19 cellular contexts compared by ENCODE assay signal in genomic region chr6:159745081-159745480, GRCh38. TPM values are rescaled to one million over a fixed set of nuclear protein-coding genes. Genes with fewer than 3 reads are reported as not detected.
DNase-seq lines count a peak whose midpoint lies in the region; ATAC-seq, FAIRE-seq and TF ChIP-seq lines count a peak whose summit lies in the region.
"Had no signal": no experiment of that assay in that cellular context is flagged by ENCODE, and none has a peak within 500 bp of the region (broad histone marks: within the 10 kb centered on the region; RNA-seq: fewer than 3 reads in every experiment).

No MANE protein-coding gene starts in this region.

- H3K9me3 ChIP-seq in smooth muscle cell (replicated peaks; ENCODE audit: low read depth): no peaks in the 10 kb centered on the region
- H3K9me3 ChIP-seq in small intestine (ENCODE audit: control insufficient read depth, low read depth): no peaks in the 10 kb centered on the region
- no peaks in the 10 kb centered on the region for H3K9me3 ChIP-seq in colonic mucosa
- H3K9me3 ChIP-seq: Peyer's patch had no signal

- H3K79me2 ChIP-seq in smooth muscle cell (ENCODE audit: low read depth): peaks cover 75% of the 10 kb centered on the region

- H3K9ac ChIP-seq in smooth muscle cell (ENCODE audit: low read depth): no peak overlapping the region
- no peak overlapping the region for H3K9ac ChIP-seq in colonic mucosa (ENCODE audit: low read depth in 2 of 2, low read length in 2 of 2)

- TF ChIP-seq CTCF in smooth muscle cell (IDR thresholded peaks at IDR 0.05; ENCODE audit: borderline replicate concordance, insufficient read depth, poor library complexity, severe bottlenecking) (no peak), colonic mucosa (IDR thresholded peaks at IDR 0.05) (no peak)

- H3K27ac ChIP-seq in smooth muscle cell (ENCODE audit: low read depth) (peak overlapping the region; percentile 4), small intestine (ENCODE audit: low read depth in 1 of 2, low read length in 1 of 2) (no peak overlapping the region), colonic mucosa (no peak overlapping the region)
- H3K27ac ChIP-seq: Peyer's patch had no signal

- peaks cover 14 to 52% of the 10 kb centered on the region in 2 donors for H3K36me3 Mint-ChIP-seq in activated T-cell treated with anti-CD3 and anti-CD28 coated beads, Interleukin-2, amount 50 U/mL, for 72 hours (ENCODE audit: insufficient read depth in 2 of 2)
- H3K36me3 Mint-ChIP-seq in IgD-negative memory B cell: peaks cover 11% of the 10 kb centered on the region
- peaks cover 94% of the 10 kb centered on the region for H3K36me3 Mint-ChIP-seq in effector memory CD8-positive, alpha-beta T cell (ENCODE audit: insufficient read depth)

- H3F3A ChIP-seq in smooth muscle cell (ENCODE audit: low read depth): peaks cover 3% of the 10 kb centered on the region

- 96% methylated on average over 7 of the region's 7 CpGs for WGBS in smooth muscle cell (ENCODE audit: low lambda C conversion rate)
- WGBS in small intestine, 3 donors: 84 to 89% (median 84%) methylated on average over 7 of the region's 7 CpGs

- no peak for FAIRE-seq in small intestine (lab: Jason Lieb, UNC)
- FAIRE-seq: A204.1, D721Med, G401.6, GM12892 had no signal

- H3K4me3 ChIP-seq in smooth muscle cell: no peak overlapping the region
- no peak overlapping the region for H3K4me3 ChIP-seq in small intestine (ENCODE audit: low read depth in 1 of 2, low read length in 2 of 2)
- H3K4me3 ChIP-seq in colonic mucosa: no peak overlapping the region
- H3K4me3 ChIP-seq: Peyer's patch had no signal

- H3K4me1 Mint-ChIP-seq in activated T-cell treated with anti-CD3 and anti-CD28 coated beads, Interleukin-2, amount 50 U/mL, for 72 hours (ENCODE audit: low read depth): peaks cover 8% of the 10 kb centered on the region
- H3K4me1 Mint-ChIP-seq in IgD-negative memory B cell: peaks cover 3 to 11% (median 9%) of the 10 kb centered on the region in 3 donors
- peaks cover 9 to 33% of the 10 kb centered on the region in 2 donors for H3K4me1 Mint-ChIP-seq in effector memory CD8-positive, alpha-beta T cell (ENCODE audit: low read depth in 2 of 2)

- H3K36me3 ChIP-seq in smooth muscle cell (ENCODE audit: low read depth) (peaks cover 46% of the 10 kb centered on the region), small intestine (ENCODE audit: control insufficient read depth in 2 of 2, insufficient read depth in 2 of 2, low read length in 2 of 2) (peaks cover 21 to 28% of the 10 kb centered on the region in 2 donors), colonic mucosa (peaks cover 21% of the 10 kb centered on the region)

- no peak for TF ChIP-seq POLR2A in erythroblast (IDR thresholded peaks at IDR 0.05; ENCODE audit: low read length)

- H3K4me1 ChIP-seq in smooth muscle cell (ENCODE audit: low read depth) (no peaks in the 10 kb centered on the region), small intestine (ENCODE audit: control insufficient read depth in 2 of 2, insufficient read depth in 1 of 2, low read depth in 1 of 2, low read length in 1 of 2) (no peaks in the 10 kb centered on the region), colonic mucosa (no peaks in the 10 kb centered on the region)
- H3K4me1 ChIP-seq: Peyer's patch had no signal

- no peaks in the 10 kb centered on the region for H3K27me3 Mint-ChIP-seq in activated T-cell treated with anti-CD3 and anti-CD28 coated beads, Interleukin-2, amount 50 U/mL, for 72 hours (ENCODE audit: low read depth)
- no peaks in the 10 kb centered on the region for H3K27me3 Mint-ChIP-seq in IgD-negative memory B cell
- H3K27me3 Mint-ChIP-seq in effector memory CD8-positive, alpha-beta T cell: no peaks in the 10 kb centered on the region

- peak overlapping the region; percentile 89 for H3K27ac Mint-ChIP-seq in activated T-cell treated with anti-CD3 and anti-CD28 coated beads, Interleukin-2, amount 50 U/mL, for 72 hours
- peak overlapping the region; percentile 12 to 90 (median 39) for H3K27ac Mint-ChIP-seq in IgD-negative memory B cell
- H3K27ac Mint-ChIP-seq in effector memory CD8-positive, alpha-beta T cell: peak overlapping the region; percentile 13 to 38

- H4K20me1 ChIP-seq in smooth muscle cell (ENCODE audit: low read depth): peaks cover 67% of the 10 kb centered on the region

- no peaks in the 10 kb centered on the region for H3K9me3 Mint-ChIP-seq in activated T-cell treated with anti-CD3 and anti-CD28 coated beads, Interleukin-2, amount 50 U/mL, for 72 hours
- no peaks in the 10 kb centered on the region for H3K9me3 Mint-ChIP-seq in IgD-negative memory B cell
- H3K9me3 Mint-ChIP-seq in effector memory CD8-positive, alpha-beta T cell: no peaks in the 10 kb centered on the region
- H3K9me3 Mint-ChIP-seq: CD14-positive monocyte had no signal

- H3K4me2 ChIP-seq in smooth muscle cell: no peak overlapping the region

- H3K4me3 Mint-ChIP-seq in activated T-cell treated with anti-CD3 and anti-CD28 coated beads, Interleukin-2, amount 50 U/mL, for 72 hours: no peak overlapping the region
- no peak overlapping the region for H3K4me3 Mint-ChIP-seq in IgD-negative memory B cell
- no peak overlapping the region for H3K4me3 Mint-ChIP-seq in effector memory CD8-positive, alpha-beta T cell
- H3K4me3 Mint-ChIP-seq: CD14-positive monocyte had no signal

- intact Hi-C loops in colonic mucosa (cut with DNase I): no loop called here

- no peaks in the 10 kb centered on the region for H3K27me3 ChIP-seq in smooth muscle cell (ENCODE audit: low read depth)
- no peaks in the 10 kb centered on the region for H3K27me3 ChIP-seq in small intestine (ENCODE audit: control insufficient read depth in 2 of 2, insufficient read depth in 2 of 2, low read length in 2 of 2)
- no peaks in the 10 kb centered on the region for H3K27me3 ChIP-seq in colonic mucosa
- H3K27me3 ChIP-seq: Peyer's patch had no signal

- no peak for DNase-seq in activated T-cell treated with anti-CD3 and anti-CD28 coated beads, Interleukin-2, amount 50 U/mL, for 72 hours
- no peak for DNase-seq in activated T-cell treated with anti-CD3 and anti-CD28 coated beads, Interleukin-2, amount 50 U/mL, for 48 hours
- DNase-seq in effector memory CD8-positive, alpha-beta T cell: no peak
- DNase-seq in smooth muscle cell (lab: John Stamatoyannopoulos, UW; ENCODE audit: unreplicated experiment) (no peak), small intestine (no peak), erythroblast (lab: John Stamatoyannopoulos, UW) (no peak), colonic mucosa (no peak)
- DNase-seq: DMS79 treated with DMSO at 0.1 percent for 48 hours, NCI-H1436, NCI-H2081 treated with DMSO at 0.1 percent for 48 hours, NCI-H524, Peyer's patch had no signal

- H2AFZ ChIP-seq in smooth muscle cell (ENCODE audit: low read depth): no peak overlapping the region

- no peak for ATAC-seq in activated T-cell treated with anti-CD3 and anti-CD28 coated beads, Interleukin-2, amount 50 U/mL, for 72 hours (replicated peaks in 1 of 2)
- no peak for ATAC-seq in effector memory CD8-positive, alpha-beta T cell (replicated peaks)
- ATAC-seq: HCT116 had no signal

RNA-seq across cellular contexts. Expression of gene ACAT2, which starts 16.8 kb away (rescaled TPM):
- total RNA-seq in activated T-cell treated with anti-CD3 and anti-CD28 coated beads, Interleukin-2, amount 50 U/mL, for 72 hours: 10 to 100 TPM; 44.3 to 53.1 TPM
- polyA plus RNA-seq in IgD-negative memory B cell (23.6 TPM), smooth muscle cell (51.0 and 82.5 TPM in 2 replicates), small intestine (10 to 100 TPM; 12.2 to 55.0 (median 20.1) TPM)
- total RNA-seq in smooth muscle cell (21.5 and 25.3 TPM in 2 replicates), colonic mucosa (100 to 1,000 TPM in 1 of 2 donors, 10 to 100 TPM in 1; 59.8 to 126 TPM)

RNA-seq across cellular contexts. Expression of gene WTAP, which starts 17.8 kb away (rescaled TPM):
- 100 to 1,000 TPM; 108 to 109 TPM for total RNA-seq in activated T-cell treated with anti-CD3 and anti-CD28 coated beads, Interleukin-2, amount 50 U/mL, for 72 hours
- polyA plus RNA-seq in IgD-negative memory B cell (127 TPM), smooth muscle cell (39.4 and 56.8 TPM in 2 replicates), small intestine (10 to 100 TPM; 57.6 to 87.7 (median 65.7) TPM)
- total RNA-seq in smooth muscle cell (90.2 and 94.1 TPM in 2 replicates), colonic mucosa (10 to 100 TPM; 73.7 to 84.1 TPM)

RNA-seq across cellular contexts. Expression of gene TCP1, which starts 44.3 kb away (rescaled TPM):
- 100 to 1,000 TPM; 267 to 291 TPM for total RNA-seq in activated T-cell treated with anti-CD3 and anti-CD28 coated beads, Interleukin-2, amount 50 U/mL, for 72 hours
- polyA plus RNA-seq in IgD-negative memory B cell: 82.7 TPM
- total RNA-seq in smooth muscle cell: 132 and 153 TPM in 2 replicates
- 124 and 125 TPM in 2 replicates for polyA plus RNA-seq in smooth muscle cell
- 100 to 1,000 TPM in 1 of 3 donors, 10 to 100 TPM in 2; 67.8 to 109 (median 70.2) TPM for polyA plus RNA-seq in small intestine
- 100 to 1,000 TPM; 163 to 294 TPM for total RNA-seq in colonic mucosa

RNA-seq across cellular contexts. Expression of gene MRPL18, which starts 45.2 kb away (rescaled TPM):
- total RNA-seq in activated T-cell treated with anti-CD3 and anti-CD28 coated beads, Interleukin-2, amount 50 U/mL, for 72 hours: 10 to 100 TPM; 58.5 to 60.5 TPM
- polyA plus RNA-seq in IgD-negative memory B cell: 108 TPM
- total RNA-seq in smooth muscle cell: 78.9 and 107 TPM in 2 replicates
- 78.8 and 80.4 TPM in 2 replicates for polyA plus RNA-seq in smooth muscle cell
- polyA plus RNA-seq in small intestine: 10 to 100 TPM; 74.8 to 83.3 (median 77.2) TPM
- total RNA-seq in colonic mucosa: 100 to 1,000 TPM in 1 of 2 donors, 10 to 100 TPM in 1; 65.4 to 112 TPM

RNA-seq across cellular contexts. Expression of gene SOD2, which starts 52.0 kb away (rescaled TPM):
- total RNA-seq in activated T-cell treated with anti-CD3 and anti-CD28 coated beads, Interleukin-2, amount 50 U/mL, for 72 hours: 10 to 100 TPM; 66.8 to 75.9 TPM
- polyA plus RNA-seq in IgD-negative memory B cell: 79.2 TPM
- total RNA-seq in smooth muscle cell: 68.4 and 69.4 TPM in 2 replicates
- polyA plus RNA-seq in smooth muscle cell: 53.2 and 72.0 TPM in 2 replicates
- polyA plus RNA-seq in small intestine: 100 to 1,000 TPM in 2 of 3 donors, 10 to 100 TPM in 1; 81.6 to 250 (median 134) TPM
- 100 to 1,000 TPM; 199 to 365 TPM for total RNA-seq in colonic mucosa

Comparison
In these comparisons a context has a peak if more than half of its experiments do, and no peak if none do; other contexts are left out.
1. H3K27ac Mint-ChIP-seq: peak in every context shown above with its lines; median percentile 89 in activated T-cell treated with anti-CD3 and anti-CD28 coated beads, Interleukin-2, amount 50 U/mL, for 72 hours; 39 in IgD-negative memory B cell; 26 in effector memory CD8-positive, alpha-beta T cell.